16 cellular contexts compared by ENCODE assay signal in the genomic region with DNA sequence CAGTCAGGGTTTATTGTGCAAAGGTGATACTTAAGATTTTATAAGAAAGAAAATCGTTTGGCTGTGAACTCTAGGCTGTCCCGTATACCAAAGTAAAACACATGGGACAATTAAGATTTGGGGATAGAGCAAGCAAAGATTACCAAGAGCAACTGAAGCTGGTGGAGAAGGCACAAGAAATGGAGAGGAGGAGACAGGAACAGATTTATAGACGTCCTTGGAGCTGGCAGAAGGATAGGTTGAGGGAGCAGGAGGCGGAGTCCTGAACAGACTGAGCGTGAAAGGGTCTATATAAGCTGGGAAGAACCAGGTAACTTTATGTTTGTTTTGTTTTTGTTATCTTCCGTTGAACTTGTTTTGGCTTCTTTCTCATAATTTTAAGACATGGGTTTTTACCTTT. TPM values are rescaled to one million over a fixed set of nuclear protein-coding genes. Genes with fewer than 3 reads are reported as not detected.
A peak's percentile ranks its signal among the peaks of the same experiment; 100 is the strongest.
DNase-seq lines count a peak whose midpoint lies in the region; ATAC-seq and TF ChIP-seq lines count a peak whose summit lies in the region.
"Had no signal": no experiment of that assay in that cellular context is flagged by ENCODE, and none has a peak within 500 bp of the region (broad histone marks: within the 10 kb centered on the region; RNA-seq: fewer than 3 reads in every experiment).

No MANE protein-coding gene starts in this region.

- CTCF ChIA-PET in T-cell (lab: Charles Lee) = interaction anchor here in 1 of 2 donors (0.5 to 1.7 kb wide), 2 partner anchors 51 to 801 kb away, joined by 3 to 7 read pairs; no protein-coding TSS in a partner anchor

- H3K27ac Mint-ChIP-seq in T-cell (peak overlapping the region; percentile 56 to 75), glutamatergic neuron (ENCODE audit: unreplicated experiment) (no peak overlapping the region)
- H3K27ac Mint-ChIP-seq: activated CD4-positive, alpha-beta T cell treated with anti-CD3 and anti-CD28 coated beads, Interleukin-2, amount 10 ng/mL, durations not matched to agents 24 days and 14 days had no signal

- H3K9me3 ChIP-seq in left ventricle myocardium inferior (replicated peaks) (no peaks in the 10 kb centered on the region), right atrium auricular region (no peaks in the 10 kb centered on the region)
- H3K9me3 ChIP-seq: sigmoid colon had no signal

- H3K27ac ChIP-seq in left ventricle myocardium inferior (replicated peaks) (peak overlapping the region; percentile 88), right atrium auricular region (peak overlapping the region in 1 of 2 donors; percentile 79)
- H3K27ac ChIP-seq: parathyroid adenoma, RWPE1 had no signal

- H3K4me1 Mint-ChIP-seq in T-cell = peaks cover 73 to 81% (median 79%) of the 10 kb centered on the region in 3 donors
- H3K4me1 Mint-ChIP-seq in glutamatergic neuron (ENCODE audit: low read depth, unreplicated experiment) = peaks cover 39% of the 10 kb centered on the region

- POLR2A ChIA-PET in T-cell (lab: Charles Lee) = interaction anchor here (0.6 to 1.6 kb wide), 3 partner anchors 20 to 81 kb away, joined by 3 to 5 read pairs (median 4); no protein-coding TSS in a partner anchor

- ATAC-seq in T-cell (replicated peaks in 1 of 4) (no peak), HG02588 (IDR thresholded peaks at IDR 0.05; ENCODE audit: unreplicated experiment) (no peak)

- H3K27me3 Mint-ChIP-seq in T-cell (no peaks in the 10 kb centered on the region), glutamatergic neuron (ENCODE audit: unreplicated experiment) (peaks cover 13% of the 10 kb centered on the region)

- peaks cover 89% of the 10 kb centered on the region for H3K4me1 ChIP-seq in left ventricle myocardium inferior
- H3K4me1 ChIP-seq in right atrium auricular region = peaks cover 0 to 71% of the 10 kb centered on the region in 2 donors

- DNase-seq in left ventricle myocardium inferior = no peak
- DNase-seq in right atrium auricular region (ENCODE audit: low spot score) = no peak
- DNase-seq in T-cell = no peak
- DNase-seq in glutamatergic neuron = no peak
- no peak for DNase-seq in NCI-H2081 treated with DMSO at 0.1 percent for 48 hours (lab: John Stamatoyannopoulos, UW)
- no peak for DNase-seq in 8988T
- DNase-seq: activated CD4-positive, alpha-beta T cell treated with anti-CD3 and anti-CD28 coated beads, Interleukin-2, amount 10 ng/mL, durations not matched to agents 24 days and 14 days; AML-193; GF-D8; Kasumi-1; NCI-H1092 treated with DMSO at 0.1 percent for 48 hours; NK-92 treated with Interleukin-12 subunit alpha and Interleukin-12 subunit beta, amount 100 ng/mL, for 24 hours; sigmoid colon had no signal

- H3K9me3 Mint-ChIP-seq in T-cell (no peaks in the 10 kb centered on the region), glutamatergic neuron (ENCODE audit: unreplicated experiment) (peaks cover 15% of the 10 kb centered on the region)
- H3K9me3 Mint-ChIP-seq: activated CD4-positive, alpha-beta T cell treated with anti-CD3 and anti-CD28 coated beads, Interleukin-2, amount 10 ng/mL, durations not matched to agents 24 days and 14 days had no signal

- H3K4me3 ChIP-seq in left ventricle myocardium inferior (no peak overlapping the region), right atrium auricular region (no peak overlapping the region)
- H3K4me3 ChIP-seq: sigmoid colon had no signal

- H3K36me3 Mint-ChIP-seq in T-cell (no peaks in the 10 kb centered on the region), glutamatergic neuron (ENCODE audit: unreplicated experiment) (no peaks in the 10 kb centered on the region)

- H3K4me3 Mint-ChIP-seq in T-cell (peak overlapping the region; percentile 35 to 97 (median 37)), glutamatergic neuron (ENCODE audit: unreplicated experiment) (peak overlapping the region; percentile 36)
- H3K4me3 Mint-ChIP-seq: activated CD4-positive, alpha-beta T cell treated with anti-CD3 and anti-CD28 coated beads, Interleukin-2, amount 10 ng/mL, durations not matched to agents 24 days and 14 days had no signal

- no peaks in the 10 kb centered on the region for H3K27me3 ChIP-seq in left ventricle myocardium inferior (ENCODE audit: low read depth)
- no peaks in the 10 kb centered on the region for H3K27me3 ChIP-seq in right atrium auricular region
- H3K27me3 ChIP-seq: sigmoid colon had no signal

- H3K36me3 ChIP-seq in left ventricle myocardium inferior = no peaks in the 10 kb centered on the region
- no peaks in the 10 kb centered on the region for H3K36me3 ChIP-seq in right atrium auricular region
- H3K36me3 ChIP-seq: sigmoid colon had no signal

- intact Hi-C loops in left ventricle myocardium inferior (cut with micrococcal nuclease) = no loop called here

- TF ChIP-seq CTCF in left ventricle myocardium inferior (IDR thresholded peaks at IDR 0.05; ENCODE audit: borderline replicate concordance) (no peak), right atrium auricular region (IDR thresholded peaks at IDR 0.05) (no peak), glutamatergic neuron (IDR thresholded peaks at IDR 0.05; ENCODE audit: partially characterized antibody, unreplicated experiment) (no peak)

RNA-seq across cellular contexts. Expression of a gene that starts 3.8 kb away (rescaled TPM):
- 19.7 TPM for total RNA-seq in left ventricle myocardium inferior
- 10 to 100 TPM in 1 of 2 donors, 1 to 10 TPM in 1; 8.7 to 13.0 TPM for total RNA-seq in right atrium auricular region
- 100 to 1,000 TPM in 1 of 5 donors, 10 to 100 TPM in 4; 87.1 to 116 (median 94.3) TPM for total RNA-seq in T-cell
- 64.7 TPM for total RNA-seq in glutamatergic neuron (ENCODE audit: unreplicated experiment)
